8 cellular contexts compared by ENCODE assay signal in genomic region chr6:26330835-26331808, GRCh38. TPM values are rescaled to one million over a fixed set of nuclear protein-coding genes. Genes with fewer than 3 reads are reported as not detected.
DNase-seq lines count a peak whose midpoint lies in the region; ATAC-seq, FAIRE-seq and TF ChIP-seq lines count a peak whose summit lies in the region.

No MANE protein-coding gene starts in this region.

- TF ChIP-seq RAD21 in IMR-90 (IDR thresholded peaks at IDR 0.05; ENCODE audit: low read length): no peak
- TF ChIP-seq RAD21 in SK-N-SH (IDR thresholded peaks at IDR 0.05; ENCODE audit: low read length): no peak
- no peak; a peak in 1 of 4 replicates for TF ChIP-seq RAD21 in K562 (CRISPR knock-in tag; conservative IDR thresholded peaks at IDR 0.05 in 1 of 2, IDR thresholded peaks at IDR 0.05 in 1 of 2)

- H3K4ac ChIP-seq in IMR-90 (ENCODE audit: low read depth, low read length): no peak overlapping the region; the same call in 1 of the 2 replicates

- H3K9ac ChIP-seq in IMR-90 (ENCODE audit: low read depth, low read length): peak overlapping the region; percentile 3; the same call in 1 of the 2 replicates
- peak overlapping the region; percentile 32; the same call in 1 of the 2 replicates for H3K9ac ChIP-seq in SK-N-SH
- peak overlapping the region; percentile 57 to 77 for H3K9ac ChIP-seq in K562 (ENCODE audit: insufficient read depth in 1 of 2, low read depth in 2 of 2, low read length in 2 of 2)

- dilution Hi-C loops in IMR-90 (cut with HindIII; ENCODE audit: low sequenced_read_pairs, unreplicated experiment): no loop called here

- 0 out of 2 replicates have a peak overlapping the region, but pooled peaks have one; percentile 26 for H2BK120ac ChIP-seq in IMR-90 (ENCODE audit: low read depth, low read length)

- H3K36me3 ChIP-seq in IMR-90 (ENCODE audit: control insufficient read depth, insufficient read depth, low read length): no peaks in the 10 kb centered on the region
- no peaks in the 10 kb centered on the region for H3K36me3 ChIP-seq in SK-N-SH (replicated peaks in 1 of 2; ENCODE audit: control insufficient read depth in 1 of 2, insufficient read depth in 2 of 2, low read length in 1 of 2)
- H3K36me3 ChIP-seq in K562 (ENCODE audit: control insufficient read depth, insufficient read depth, low read length): no peaks in the 10 kb centered on the region
- H3K36me3 ChIP-seq in upper lobe of right lung: no peaks in the 10 kb centered on the region

- H2BK5ac ChIP-seq in IMR-90 (ENCODE audit: low read depth, low read length, poor library complexity, severe bottlenecking): no peak overlapping the region

- peak overlapping the region; percentile 98 for H3K4me2 ChIP-seq in IMR-90 (ENCODE audit: low read depth, low read length)
- peak overlapping the region; percentile 67 for H3K4me2 ChIP-seq in SK-N-SH
- H3K4me2 ChIP-seq in K562 (ENCODE audit: insufficient read depth, low read length): peak overlapping the region; percentile 89

- H3K79me1 ChIP-seq in IMR-90 (ENCODE audit: low read depth in 1 of 2, low read length in 2 of 2): no peaks in the 10 kb centered on the region

- H3K4me3 ChIP-seq in IMR-90 (ENCODE audit: insufficient read depth, low read depth, low read length) (peak overlapping the region; percentile 54), SK-N-SH (ENCODE audit: low read depth in 2 of 2, low read length in 1 of 2) (peak overlapping the region; percentile 65 to 71), K562 (peak overlapping the region; percentile 49), upper lobe of right lung (no peak overlapping the region)

- TF ChIP-seq EP300 in SK-N-SH (IDR thresholded peaks at IDR 0.05; ENCODE audit: borderline replicate concordance in 1 of 2, low read depth in 1 of 2, low read length in 1 of 2): no peak
- peak; percentile 70 for TF ChIP-seq EP300 in K562 (IDR thresholded peaks at IDR 0.05; ENCODE audit: low read length)

- POLR2A ChIA-PET in IMR-90 (lab: Charles Lee; ENCODE audit: unreplicated experiment) (no interaction called here), SK-N-SH (lab: Yijun Ruan, JAX) (interaction anchor here (1.6 kb wide), 1 partner anchor 58 kb away, joined by 4 read pairs; a partner anchor contains a TSS), K562 (lab: Yijun Ruan, JAX) (interaction anchor here (0.6 to 13.6 kb wide), 29 partner anchors 9 to 1562 kb away, joined by 3 to 197 read pairs (median 4); partner anchors contain the start of gene HMGN4)

- no peak overlapping the region for H2BK15ac ChIP-seq in IMR-90 (ENCODE audit: low read depth, low read length)

- CTCF ChIA-PET in IMR-90 (lab: Yijun Ruan, JAX): interaction anchor here (0.6 to 2.1 kb wide), 2 partner anchors 10 to 180 kb away, joined by 5 to 10 read pairs; no protein-coding TSS in a partner anchor
- CTCF ChIA-PET in SK-N-SH (lab: Yijun Ruan, JAX): interaction anchor here (1.0 to 4.9 kb wide), 8 partner anchors 9 to 264 kb away, joined by 3 to 34 read pairs (median 6); partner anchors contain the start of genes ABT1 and HMGN4
- CTCF ChIA-PET in K562 (lab: Yijun Ruan, JAX; ENCODE audit: low intra/inter-chr PET ratio): no interaction called here

- FAIRE-seq in K562 (lab: Jason Lieb, UNC): peak; percentile 75

- H2BK20ac ChIP-seq in IMR-90 (ENCODE audit: low read depth, low read length): no peak overlapping the region

- H3K27me3 ChIP-seq in IMR-90 (ENCODE audit: control insufficient read depth, insufficient read depth, low read length) (no peaks in the 10 kb centered on the region), SK-N-SH (ENCODE audit: insufficient read depth) (no peaks in the 10 kb centered on the region), K562 (ENCODE audit: control insufficient read depth in 2 of 2, insufficient read depth in 2 of 2, low read length in 2 of 2) (no peaks in the 10 kb centered on the region), upper lobe of right lung (peaks cover 76% of the 10 kb centered on the region)

- H3K27ac Mint-ChIP-seq in naive B cell: peak overlapping the region in 5 of 6 donors; percentile 1 to 94 (median 75)

- no peak overlapping the region for H2AK5ac ChIP-seq in IMR-90 (ENCODE audit: low read depth, low read length)

- peaks cover 35% of the 10 kb centered on the region for H3F3A ChIP-seq in SK-N-SH (replicated peaks; ENCODE audit: insufficient read depth)

- TF ChIP-seq POLR2A in IMR-90 (IDR thresholded peaks at IDR 0.05; ENCODE audit: low read depth, low read length) (no peak), K562 (conservative IDR thresholded peaks at IDR 0.05) (0 out of 2 replicates have a peak, but pooled peaks have one; percentile 32)

- H3K79me2 ChIP-seq in SK-N-SH (ENCODE audit: insufficient read depth): no peaks in the 10 kb centered on the region
- no peaks in the 10 kb centered on the region for H3K79me2 ChIP-seq in K562 (ENCODE audit: control insufficient read depth, insufficient read depth, low read length)

- no peaks in the 10 kb centered on the region for H3K9me3 ChIP-seq in IMR-90 (ENCODE audit: control insufficient read depth, insufficient read depth, low read length)
- no peaks in the 10 kb centered on the region for H3K9me3 ChIP-seq in SK-N-SH
- no peaks in the 10 kb centered on the region for H3K9me3 ChIP-seq in K562 (replicated peaks; ENCODE audit: control insufficient read depth, insufficient read depth, low read depth, low read length)
- H3K9me3 ChIP-seq in upper lobe of right lung: no peaks in the 10 kb centered on the region

- in situ Hi-C loops in IMR-90 (cut with MboI; ENCODE audit: low sequenced_read_pairs): loop anchor here (5.0 to 25.0 kb wide), 2 partner anchors 241 to 1156 kb away; no protein-coding TSS in a partner anchor
- in situ Hi-C loops in K562 (cut with MboI): loop anchor here (10.0 to 25.0 kb wide), 2 partner anchors 244 to 781 kb away; no protein-coding TSS in a partner anchor

- H3K4me1 ChIP-seq in IMR-90 (ENCODE audit: control insufficient read depth, insufficient read depth, low read length) (0 out of 2 replicates have a peak, but pooled peaks cover 2% of the 10 kb centered on the region), SK-N-SH (ENCODE audit: control insufficient read depth in 1 of 2, insufficient read depth in 2 of 2, low read depth in 1 of 2, low read length in 1 of 2) (peaks cover 2 to 3% of the 10 kb centered on the region in 2 experiments; a peak in 3 of 4 replicates), K562 (replicated peaks in 1 of 2; ENCODE audit: control insufficient read depth in 2 of 2, insufficient read depth in 2 of 2, low read length in 2 of 2) (peaks cover 13 to 40% of the 10 kb centered on the region in 2 experiments; a peak in 4 of 5 replicates), upper lobe of right lung (peaks cover 3% of the 10 kb centered on the region)

- H2AFZ ChIP-seq in IMR-90 (replicated peaks; ENCODE audit: low read length, poor library complexity) (peak overlapping the region; percentile 86), SK-N-SH (ENCODE audit: low read depth) (peak overlapping the region; percentile 79; the same call in 1 of the 2 replicates), K562 (ENCODE audit: low read depth, low read length) (peak overlapping the region; percentile 67)

- H4K20me1 ChIP-seq in IMR-90 (ENCODE audit: insufficient read depth, low read length) (no peaks in the 10 kb centered on the region; the same call in 1 of the 2 replicates), SK-N-SH (ENCODE audit: insufficient read depth) (no peaks in the 10 kb centered on the region), K562 (replicated peaks; ENCODE audit: control insufficient read depth, insufficient read depth, low read length) (no peaks in the 10 kb centered on the region)

- no peak overlapping the region for H4K91ac ChIP-seq in IMR-90 (ENCODE audit: insufficient read depth, low read depth, low read length)

- H3K27ac ChIP-seq in IMR-90 (ENCODE audit: insufficient read depth, low read length) (no peak overlapping the region), SK-N-SH (ENCODE audit: low read depth in 2 of 2, low read length in 1 of 2) (peak overlapping the region; percentile 6 to 51; a peak in 2 of 4 replicates), K562 (ENCODE audit: extremely low read depth, low read depth, low read length) (peak overlapping the region; percentile 62), upper lobe of right lung (no peak overlapping the region)

- H3K9me1 ChIP-seq in IMR-90 (ENCODE audit: insufficient read depth, low read length) (no peaks in the 10 kb centered on the region), K562 (ENCODE audit: control insufficient read depth, insufficient read depth, low read length) (no peaks in the 10 kb centered on the region)

- H3K23ac ChIP-seq in IMR-90 (ENCODE audit: low read depth, low read length): peak overlapping the region; percentile 52; the same call in 1 of the 2 replicates

- H3K9me2 ChIP-seq in SK-N-SH: no peaks in the 10 kb centered on the region

- peak; percentile 55 for DNase-seq in D341Med (ENCODE audit: low spot score)
- peak; percentile 62 for DNase-seq in IMR-90
- DNase-seq in SK-N-SH: peak; percentile 9
- DNase-seq in K562 (ENCODE audit: extremely low read depth in 1 of 4, low spot score in 3 of 4): peak; percentile 58 to 90 (median 74)
- DNase-seq in naive B cell: no peak
- no peak for DNase-seq in medulla oblongata (ENCODE audit: extremely low spot score)
- DNase-seq in GM19238 (ENCODE audit: insufficient read length, low spot score): no peak
- no peak for DNase-seq in upper lobe of right lung

- no peak overlapping the region for H4K5ac ChIP-seq in IMR-90 (ENCODE audit: low read depth, low read length)

- H4K8ac ChIP-seq in IMR-90 (ENCODE audit: low read depth in 2 of 2, low read length in 2 of 2): peak overlapping the region in 1 of 2 experiments; percentile 32; a peak in 2 of 4 replicates

- H3K36me3 Mint-ChIP-seq in naive B cell: peaks cover 0 to 3% of the 10 kb centered on the region in 2 donors

- H3K27me3 Mint-ChIP-seq in naive B cell: peaks cover 34 to 68% (median 67%) of the 10 kb centered on the region in 3 donors

- TF ChIP-seq CTCF in IMR-90 (conservative IDR thresholded peaks at IDR 0.05; ENCODE audit: low read depth, low read length) (no peak), SK-N-SH (IDR thresholded peaks at IDR 0.05) (no peak), K562 (IDR thresholded peaks at IDR 0.05 in 2 of 3, conservative IDR thresholded peaks at IDR 0.05 in 1 of 3; ENCODE audit: insufficient read depth in 2 of 3, low read depth in 1 of 3, low read length in 3 of 3) (no peak), upper lobe of right lung (IDR thresholded peaks at IDR 0.05) (no peak)

- peaks cover 0 to 38% (median 24%) of the 10 kb centered on the region in 7 donors for H3K9me3 Mint-ChIP-seq in naive B cell

- H3K18ac ChIP-seq in IMR-90 (ENCODE audit: low read depth, low read length): no peak overlapping the region

- WGBS in IMR-90 (ENCODE audit: extremely low coverage in 2 of 2, insufficient read length in 1 of 2), 2 experiments: 20% methylated on average over 1 of the region's 28 CpGs; no CpG with 5 or more reads in 1 of the 2 experiments
- WGBS in SK-N-SH (ENCODE audit: low lambda C conversion rate): 2% methylated on average over 27 of the region's 28 CpGs
- WGBS in K562 (ENCODE audit: insufficient coverage, low coverage, missing lambda C conversion rate): 0% methylated on average over 28 of the region's 28 CpGs

- H3K14ac ChIP-seq in IMR-90 (replicated peaks; ENCODE audit: low read depth, low read length): peak overlapping the region; percentile 33; the same call in 1 of the 2 replicates

- ATAC-seq in IMR-90 (ENCODE audit: low read depth): peak; percentile 46
- ATAC-seq in K562: peak; percentile 33
- peak in 1 of 2 donors; percentile 45 for ATAC-seq in naive B cell (ENCODE audit: low read depth in 2 of 2)
- no peak for ATAC-seq in upper lobe of right lung

- H3K4me3 Mint-ChIP-seq in naive B cell: peak overlapping the region in 6 of 8 donors; percentile 34 to 81 (median 72)

- H3K56ac ChIP-seq in IMR-90 (ENCODE audit: extremely low read depth, insufficient read depth, low read length): peak overlapping the region; percentile 43; the same call in 1 of the 2 replicates

- H3K4me1 Mint-ChIP-seq in naive B cell: peaks cover 25 to 45% (median 33%) of the 10 kb centered on the region in 3 donors

- no TSS peak for BruUV-seq in IMR-90 (replicated peaks; lab: Mats Ljungman, UMichigan)
- no TSS peak for BruUV-seq in K562 (replicated peaks; lab: Mats Ljungman, UMichigan)

- H2AK9ac ChIP-seq in IMR-90 (replicated peaks; ENCODE audit: low read depth, low read length, poor library complexity): no peak overlapping the region

- intact Hi-C loops in IMR-90 (cut with micrococcal nuclease): loop anchor here (2.0 kb wide), 1 partner anchor 20 kb away; no protein-coding TSS in a partner anchor
- intact Hi-C loops in K562 (cut with micrococcal nuclease): loop anchor here (10.0 kb wide), 2 partner anchors 744 to 804 kb away; a partner anchor contains a TSS
- intact Hi-C loops in upper lobe of right lung (cut with DNase I): loop anchor here (10.0 kb wide), 1 partner anchor 244 kb away; no protein-coding TSS in a partner anchor

RNA-seq across cellular contexts. Expression of gene BTN3A2, which starts 33.9 kb away (rescaled TPM):
- 17.2 and 20.4 TPM in 2 replicates for total RNA-seq in IMR-90 (2012; rRNA removed)
- 14.8 and 15.7 TPM in 2 replicates for polyA plus RNA-seq in IMR-90 (2012; rRNA removed)
- polyA plus RNA-seq in IMR-90 (2012; cell fraction: cytosol; rRNA removed): 7.4 and 12.2 TPM in 2 replicates
- 9.8 and 25.8 TPM in 2 replicates for polyA plus RNA-seq in IMR-90 (2012; cell fraction: nucleus; rRNA removed; ENCODE audit: low replicate concordance)
- 20.3 and 24.2 TPM in 2 replicates for polyA plus RNA-seq in SK-N-SH (2012; rRNA removed)
- polyA plus RNA-seq in SK-N-SH (2012; cell fraction: cytosol; rRNA removed): 19.5 and 22.5 TPM in 2 replicates
- 31.8 and 33.3 TPM in 2 replicates for polyA plus RNA-seq in SK-N-SH (2012; cell fraction: nucleus; rRNA removed)
- total RNA-seq in K562 (2011; cell fraction: chromatin; rRNA removed; ENCODE audit: low replicate concordance): 20.7 and 24.8 TPM in 2 replicates
- 11.8 and 12.0 TPM in 2 replicates for total RNA-seq in K562 (2011; cell fraction: nucleolus; rRNA removed)
- 14.7 and 20.5 TPM in 2 replicates for total RNA-seq in K562 (2011; cell fraction: nucleoplasm; rRNA removed)
- 2.7 and 3.1 TPM in 2 replicates for total RNA-seq in K562 (2014; rRNA removed)
- total RNA-seq in K562 (2014; rRNA removed; fragmentation: Illumina TruSeq; extraction: Trizol): 5.8 and 6.8 TPM in 2 replicates
- 4.4 and 5.3 TPM in 2 replicates for total RNA-seq in K562 (2015; rRNA removed; fragmentation: Illumina TruSeq; extraction: Trizol)
- total RNA-seq in K562 (2021): 5.1 and 6.4 TPM in 2 replicates
- polyA plus RNA-seq in K562 (2011; rRNA removed): 10.1 and 11.2 TPM in 2 replicates
- 3.7 and 5.9 TPM in 2 replicates for polyA plus RNA-seq in K562 (2011; cell fraction: cytosol; rRNA removed)
- polyA plus RNA-seq in K562 (2011; cell fraction: nucleus; rRNA removed): 19.2 and 19.7 TPM in 2 replicates
- 5.5 and 7.0 TPM in 2 replicates for polyA plus RNA-seq in K562 (2012)
- 6.1 and 7.6 TPM in 2 replicates for polyA plus RNA-seq in K562 (2014; fragmentation: Illumina TruSeq; extraction: Trizol)
- 1 to 10 TPM; 3.5 to 7.5 TPM for polyA plus RNA-seq in K562 (2014; fragmentation: Nextera tagmentation; extraction: Ambion mirVana)
- polyA plus RNA-seq in K562 (2014; rRNA removed): 6.2 and 7.7 TPM in 2 replicates
- 15.3 and 16.2 TPM in 2 replicates for polyA minus RNA-seq in K562 (2011; rRNA and poly(A)+ RNA removed)
- 4.1 and 5.9 TPM in 2 replicates for polyA minus RNA-seq in K562 (2011; cell fraction: cytosol; rRNA and poly(A)+ RNA removed)
- 4.7 and 11.4 TPM in 2 replicates for polyA minus RNA-seq in K562 (2011; cell fraction: nucleus; rRNA and poly(A)+ RNA removed)
- polyA plus RNA-seq in naive B cell (ENCODE audit: low read depth in 6 of 6): 100 to 1,000 TPM in 1 of 6 donors, 10 to 100 TPM in 5; 26.7 to 112 (median 51.7) TPM
- total RNA-seq in upper lobe of right lung: 65.2 TPM

RNA-seq across cellular contexts. Expression of gene BTN2A2, which starts 51.8 kb away (rescaled TPM):
- 10.6 and 12.5 TPM in 2 replicates for total RNA-seq in IMR-90 (2012; rRNA removed)
- 9.8 and 15.2 TPM in 2 replicates for polyA plus RNA-seq in IMR-90 (2012; rRNA removed)
- 4.9 and 6.3 TPM in 2 replicates for polyA plus RNA-seq in IMR-90 (2012; cell fraction: cytosol; rRNA removed)
- 27.6 and 53.1 TPM in 2 replicates for polyA plus RNA-seq in IMR-90 (2012; cell fraction: nucleus; rRNA removed; ENCODE audit: low replicate concordance)
- 11.1 and 18.0 TPM in 2 replicates for polyA plus RNA-seq in SK-N-SH (2012; rRNA removed)
- polyA plus RNA-seq in SK-N-SH (2012; cell fraction: cytosol; rRNA removed): 7.2 and 8.9 TPM in 2 replicates
- 31.9 and 47.9 TPM in 2 replicates for polyA plus RNA-seq in SK-N-SH (2012; cell fraction: nucleus; rRNA removed)
- 52.6 and 53.2 TPM in 2 replicates for total RNA-seq in K562 (2011; cell fraction: chromatin; rRNA removed; ENCODE audit: low replicate concordance)
- total RNA-seq in K562 (2011; cell fraction: nucleolus; rRNA removed): 31.5 and 32.4 TPM in 2 replicates
- 41.5 and 49.2 TPM in 2 replicates for total RNA-seq in K562 (2011; cell fraction: nucleoplasm; rRNA removed)
- total RNA-seq in K562 (2014; rRNA removed): 5.9 and 8.1 TPM in 2 replicates
- 10.0 and 10.1 TPM in 2 replicates for total RNA-seq in K562 (2014; rRNA removed; fragmentation: Illumina TruSeq; extraction: Trizol)
- 7.9 and 8.6 TPM in 2 replicates for total RNA-seq in K562 (2015; rRNA removed; fragmentation: Illumina TruSeq; extraction: Trizol)
- total RNA-seq in K562 (2021): 10.1 and 11.5 TPM in 2 replicates
- polyA plus RNA-seq in K562 (2011; rRNA removed): 15.5 and 17.1 TPM in 2 replicates
- polyA plus RNA-seq in K562 (2011; cell fraction: cytosol; rRNA removed): 11.3 and 11.6 TPM in 2 replicates
- 46.8 and 65.8 TPM in 2 replicates for polyA plus RNA-seq in K562 (2011; cell fraction: nucleus; rRNA removed)
- 8.6 and 14.3 TPM in 2 replicates for polyA plus RNA-seq in K562 (2012)
- polyA plus RNA-seq in K562 (2014; fragmentation: Illumina TruSeq; extraction: Trizol): 9.1 and 9.3 TPM in 2 replicates
- 10 to 100 TPM in 1 of 2 experiments, 1 to 10 TPM in 1; 8.4 to 11.7 TPM for polyA plus RNA-seq in K562 (2014; fragmentation: Nextera tagmentation; extraction: Ambion mirVana)
- polyA plus RNA-seq in K562 (2014; rRNA removed): 10.2 and 11.9 TPM in 2 replicates
- 22.6 and 30.6 TPM in 2 replicates for polyA minus RNA-seq in K562 (2011; rRNA and poly(A)+ RNA removed)
- 6.9 and 8.7 TPM in 2 replicates for polyA minus RNA-seq in K562 (2011; cell fraction: cytosol; rRNA and poly(A)+ RNA removed)
- polyA minus RNA-seq in K562 (2011; cell fraction: nucleus; rRNA and poly(A)+ RNA removed): 23.0 and 33.8 TPM in 2 replicates
- 10 to 100 TPM; 37.9 to 63.8 (median 45.1) TPM for polyA plus RNA-seq in naive B cell (ENCODE audit: low read depth in 6 of 6)
- total RNA-seq in upper lobe of right lung: 25.6 TPM

Comparison
In these comparisons a context has a peak if more than half of its experiments do, and no peak if none do; other contexts are left out.
1. DNase-seq: peak in D341Med (single experiment), IMR-90 (single experiment), SK-N-SH (single experiment) and K562 (4 of 4); none in naive B cell (single experiment), medulla oblongata (single experiment), GM19238 (single experiment) and upper lobe of right lung (single experiment).
2. H3K27ac ChIP-seq: peak in SK-N-SH (2 of 2) and K562 (single experiment); none in IMR-90 (single experiment) and upper lobe of right lung (single experiment).
3. H3K9ac ChIP-seq: peak in every context shown above with its lines; median percentile 67 in K562; 32 in SK-N-SH; 3 in IMR-90.
4. Peak in every context shown above with its lines, with median percentiles within 50 percentile points of each other: H2AFZ ChIP-seq and H3K4me2 ChIP-seq.